Comparison of ENCODE assay signal across 2 cellular contexts in the genomic region with DNA sequence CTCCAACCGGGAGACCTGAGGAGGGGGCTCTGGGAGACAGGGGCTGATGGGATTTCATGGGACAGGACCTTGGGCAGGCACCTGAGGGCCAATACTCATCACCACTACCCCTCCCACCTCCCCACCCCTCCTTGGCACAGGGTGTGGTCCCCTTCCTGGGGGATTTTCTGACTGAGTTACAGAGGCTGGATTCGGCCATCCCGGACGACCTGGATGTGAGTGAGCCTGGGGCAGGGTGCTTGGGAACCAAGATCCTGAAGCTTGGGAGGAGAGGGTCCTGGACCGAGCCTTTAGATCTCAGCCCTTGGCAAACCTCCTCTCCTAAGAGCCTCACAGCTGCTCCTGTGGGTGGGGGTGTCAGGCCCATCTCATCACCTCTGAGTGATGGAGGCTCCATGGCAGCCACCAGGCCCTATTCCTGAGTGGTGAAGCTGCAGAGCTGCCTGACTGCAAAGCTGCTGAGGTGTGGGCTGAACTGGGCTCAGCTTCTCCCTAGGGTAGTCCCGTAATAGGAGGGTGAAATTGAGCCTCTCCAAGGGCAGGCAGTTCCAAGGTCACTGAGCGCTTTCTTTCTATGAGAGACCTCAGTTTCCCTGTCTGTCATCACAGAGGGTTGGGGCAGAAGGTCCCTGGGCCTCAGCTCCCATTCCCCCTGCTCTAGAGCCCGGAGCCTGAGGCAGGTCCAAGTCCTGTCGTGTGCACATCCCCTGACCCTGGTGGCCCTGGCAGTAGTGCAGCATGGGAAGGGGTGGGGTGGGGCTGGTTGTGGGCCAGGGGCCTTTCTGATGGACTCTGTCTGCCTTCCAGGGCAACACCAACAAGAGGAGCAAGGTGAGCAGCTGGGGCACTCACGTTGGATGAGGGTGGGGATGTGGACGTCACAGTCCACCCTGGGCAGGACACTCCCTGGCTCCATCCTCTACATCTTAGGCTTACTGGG.
TF ChIP-seq lines count a peak whose summit lies in the region.

No MANE protein-coding gene starts in this region.

TF ChIP-seq in liver, 16 proteins besides CTCF, POLR2A, EP300 and RAD21:
- no peak for TF ChIP-seq EGR1 (IDR thresholded peaks at IDR 0.05; ENCODE audit: low read depth in 2 of 2)
- TF ChIP-seq, protein P1, sequence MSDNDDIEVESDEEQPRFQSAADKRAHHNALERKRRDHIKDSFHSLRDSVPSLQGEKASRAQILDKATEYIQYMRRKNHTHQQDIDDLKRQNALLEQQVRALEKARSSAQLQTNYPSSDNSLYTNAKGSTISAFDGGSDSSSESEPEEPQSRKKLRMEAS (IDR thresholded peaks at IDR 0.05): no peak
- no peak for TF ChIP-seq HNF4G (IDR thresholded peaks at IDR 0.05)
- no peak for TF ChIP-seq FOXA2 (IDR thresholded peaks at IDR 0.05)
- TF ChIP-seq, protein P2, sequence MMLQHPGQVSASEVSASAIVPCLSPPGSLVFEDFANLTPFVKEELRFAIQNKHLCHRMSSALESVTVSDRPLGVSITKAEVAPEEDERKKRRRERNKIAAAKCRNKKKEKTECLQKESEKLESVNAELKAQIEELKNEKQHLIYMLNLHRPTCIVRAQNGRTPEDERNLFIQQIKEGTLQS (IDR thresholded peaks at IDR 0.05): no peak
- no peak for TF ChIP-seq RXRA (IDR thresholded peaks at IDR 0.05)
- TF ChIP-seq SP1 (IDR thresholded peaks at IDR 0.05): no peak
- no peak for TF ChIP-seq GABPA (IDR thresholded peaks at IDR 0.05 in 1 of 2, conservative IDR thresholded peaks at IDR 0.05 in 1 of 2)
- TF ChIP-seq, protein P3, sequence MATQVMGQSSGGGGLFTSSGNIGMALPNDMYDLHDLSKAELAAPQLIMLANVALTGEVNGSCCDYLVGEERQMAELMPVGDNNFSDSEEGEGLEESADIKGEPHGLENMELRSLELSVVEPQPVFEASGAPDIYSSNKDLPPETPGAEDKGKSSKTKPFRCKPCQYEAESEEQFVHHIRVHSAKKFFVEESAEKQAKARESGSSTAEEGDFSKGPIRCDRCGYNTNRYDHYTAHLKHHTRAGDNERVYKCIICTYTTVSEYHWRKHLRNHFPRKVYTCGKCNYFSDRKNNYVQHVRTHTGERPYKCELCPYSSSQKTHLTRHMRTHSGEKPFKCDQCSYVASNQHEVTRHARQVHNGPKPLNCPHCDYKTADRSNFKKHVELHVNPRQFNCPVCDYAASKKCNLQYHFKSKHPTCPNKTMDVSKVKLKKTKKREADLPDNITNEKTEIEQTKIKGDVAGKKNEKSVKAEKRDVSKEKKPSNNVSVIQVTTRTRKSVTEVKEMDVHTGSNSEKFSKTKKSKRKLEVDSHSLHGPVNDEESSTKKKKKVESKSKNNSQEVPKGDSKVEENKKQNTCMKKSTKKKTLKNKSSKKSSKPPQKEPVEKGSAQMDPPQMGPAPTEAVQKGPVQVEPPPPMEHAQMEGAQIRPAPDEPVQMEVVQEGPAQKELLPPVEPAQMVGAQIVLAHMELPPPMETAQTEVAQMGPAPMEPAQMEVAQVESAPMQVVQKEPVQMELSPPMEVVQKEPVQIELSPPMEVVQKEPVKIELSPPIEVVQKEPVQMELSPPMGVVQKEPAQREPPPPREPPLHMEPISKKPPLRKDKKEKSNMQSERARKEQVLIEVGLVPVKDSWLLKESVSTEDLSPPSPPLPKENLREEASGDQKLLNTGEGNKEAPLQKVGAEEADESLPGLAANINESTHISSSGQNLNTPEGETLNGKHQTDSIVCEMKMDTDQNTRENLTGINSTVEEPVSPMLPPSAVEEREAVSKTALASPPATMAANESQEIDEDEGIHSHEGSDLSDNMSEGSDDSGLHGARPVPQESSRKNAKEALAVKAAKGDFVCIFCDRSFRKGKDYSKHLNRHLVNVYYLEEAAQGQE (IDR thresholded peaks at IDR 0.05): no peak
- no peak for TF ChIP-seq YY1 (IDR thresholded peaks at IDR 0.05)
- no peak for TF ChIP-seq FOXA1 (IDR thresholded peaks at IDR 0.05)
- no peak for TF ChIP-seq NR2F2 (IDR thresholded peaks at IDR 0.05)
- TF ChIP-seq HNF4A (conservative IDR thresholded peaks at IDR 0.05): no peak
- no peak for TF ChIP-seq JUND (IDR thresholded peaks at IDR 0.05)
- TF ChIP-seq, protein P4, sequence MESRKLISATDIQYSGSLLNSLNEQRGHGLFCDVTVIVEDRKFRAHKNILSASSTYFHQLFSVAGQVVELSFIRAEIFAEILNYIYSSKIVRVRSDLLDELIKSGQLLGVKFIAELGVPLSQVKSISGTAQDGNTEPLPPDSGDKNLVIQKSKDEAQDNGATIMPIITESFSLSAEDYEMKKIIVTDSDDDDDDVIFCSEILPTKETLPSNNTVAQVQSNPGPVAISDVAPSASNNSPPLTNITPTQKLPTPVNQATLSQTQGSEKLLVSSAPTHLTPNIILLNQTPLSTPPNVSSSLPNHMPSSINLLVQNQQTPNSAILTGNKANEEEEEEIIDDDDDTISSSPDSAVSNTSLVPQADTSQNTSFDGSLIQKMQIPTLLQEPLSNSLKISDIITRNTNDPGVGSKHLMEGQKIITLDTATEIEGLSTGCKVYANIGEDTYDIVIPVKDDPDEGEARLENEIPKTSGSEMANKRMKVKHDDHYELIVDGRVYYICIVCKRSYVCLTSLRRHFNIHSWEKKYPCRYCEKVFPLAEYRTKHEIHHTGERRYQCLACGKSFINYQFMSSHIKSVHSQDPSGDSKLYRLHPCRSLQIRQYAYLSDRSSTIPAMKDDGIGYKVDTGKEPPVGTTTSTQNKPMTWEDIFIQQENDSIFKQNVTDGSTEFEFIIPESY (IDR thresholded peaks at IDR 0.05): no peak
- TF ChIP-seq TAF1 (conservative IDR thresholded peaks at IDR 0.05): no peak
TF ChIP-seq in liver: peak in this region for 0.

TF ChIP-seq in HepG2, 621 proteins besides CTCF, POLR2A, EP300 and RAD21:
- TF ChIP-seq SOX6 (IDR thresholded peaks at IDR 0.05): no peak
- TF ChIP-seq SOX6 (CRISPR knock-in tag; IDR thresholded peaks at IDR 0.05): no peak
- TF ChIP-seq, protein P1 (IDR thresholded peaks at IDR 0.05): no peak
- no peak for TF ChIP-seq TSC22D2 (CRISPR knock-in tag; IDR thresholded peaks at IDR 0.05; ENCODE audit: borderline replicate concordance)
- no peak for TF ChIP-seq ZNF746 (CRISPR knock-in tag; IDR thresholded peaks at IDR 0.05)
